ENCODE assay signal across 16 cellular contexts in genomic region chr9:3434594-3434993, GRCh38.
DNase-seq lines count a peak whose midpoint lies in the region; ATAC-seq and TF ChIP-seq lines count a peak whose summit lies in the region.
"Had no signal": no experiment of that assay in that cellular context is flagged by ENCODE, and none has a peak within 500 bp of the region (broad histone marks: within the 10 kb centered on the region; RNA-seq: fewer than 3 reads in every experiment).

No MANE protein-coding gene starts in this region.

- H4K20me1 ChIP-seq in smooth muscle cell (ENCODE audit: low read depth), result no peaks in the 10 kb centered on the region

- H3K4me1 ChIP-seq in smooth muscle cell (ENCODE audit: low read depth), result no peaks in the 10 kb centered on the region
- peaks cover 6% of the 10 kb centered on the region for H3K4me1 ChIP-seq in left ventricle myocardium inferior

- H3F3A ChIP-seq in smooth muscle cell (ENCODE audit: low read depth), result no peaks in the 10 kb centered on the region

- no peak overlapping the region for H3K4me3 ChIP-seq in fibroblast of villous mesenchyme (ENCODE audit: low read depth, low read length)
- no peak overlapping the region for H3K4me3 ChIP-seq in smooth muscle cell
- no peak overlapping the region for H3K4me3 ChIP-seq in left ventricle myocardium inferior
- H3K4me3 ChIP-seq: heart left ventricle, skin epidermis, suprapubic skin had no signal

- H3K79me2 ChIP-seq in smooth muscle cell (ENCODE audit: low read depth), result peaks cover 4% of the 10 kb centered on the region

- no peak overlapping the region for H3K27ac Mint-ChIP-seq in T-helper 17 cell
- H3K27ac Mint-ChIP-seq: dendritic cell treated with granulocyte-macrophage colony-stimulating factor and Interleukin-4, amounts not matched to agents 40 ng/mL and 50 ng/mL, for 4 days; nephron progenitor cell had no signal

- ATAC-seq in T-helper 17 cell, result no peak

- H3K4me2 ChIP-seq in smooth muscle cell, result no peak overlapping the region

- peak; percentile 78 for DNase-seq in HCEC 1CT
- DNase-seq in T-helper 17 cell, result no peak
- peak; percentile 96 for DNase-seq in fibroblast of villous mesenchyme (ENCODE audit: low read depth)
- no peak for DNase-seq in smooth muscle cell (lab: John Stamatoyannopoulos, UW; ENCODE audit: unreplicated experiment)
- DNase-seq in left ventricle myocardium inferior, result no peak
- no peak for DNase-seq in substantia nigra (lab: John Stamatoyannopoulos, UW)
- no peak for DNase-seq in NCI-H1417 (lab: John Stamatoyannopoulos, UW)
- DNase-seq: activated CD4-positive, CD25-positive, alpha-beta regulatory T cell; COR-L47; heart left ventricle; left cardiac atrium; NCI-H1930; nephron progenitor cell had no signal

- 93% methylated on average over 1 of the region's 1 CpG for WGBS in smooth muscle cell (ENCODE audit: low lambda C conversion rate)

- intact Hi-C loops in left ventricle myocardium inferior (cut with micrococcal nuclease), result no loop called here

- H3K36me3 Mint-ChIP-seq in T-helper 17 cell (ENCODE audit: low read depth), result peaks cover 5% of the 10 kb centered on the region

- H3K27me3 ChIP-seq in smooth muscle cell (ENCODE audit: low read depth) (no peaks in the 10 kb centered on the region), left ventricle myocardium inferior (ENCODE audit: low read depth) (no peaks in the 10 kb centered on the region)
- H3K27me3 ChIP-seq: heart left ventricle, suprapubic skin had no signal

- peak overlapping the region; percentile 58 for H3K4me3 Mint-ChIP-seq in T-helper 17 cell
- H3K4me3 Mint-ChIP-seq: dendritic cell treated with granulocyte-macrophage colony-stimulating factor and Interleukin-4, amounts not matched to agents 40 ng/mL and 50 ng/mL, for 4 days; nephron progenitor cell had no signal

- no peaks in the 10 kb centered on the region for H3K9me3 ChIP-seq in T-helper 17 cell (ENCODE audit: control insufficient read depth, low read length, poor library complexity, severe bottlenecking)
- H3K9me3 ChIP-seq in smooth muscle cell (replicated peaks; ENCODE audit: low read depth), result no peaks in the 10 kb centered on the region
- H3K9me3 ChIP-seq in left ventricle myocardium inferior (replicated peaks), result no peaks in the 10 kb centered on the region
- H3K9me3 ChIP-seq: heart left ventricle, suprapubic skin had no signal

- H3K4me1 Mint-ChIP-seq in T-helper 17 cell, result peaks cover 3% of the 10 kb centered on the region
- H3K4me1 Mint-ChIP-seq: nephron progenitor cell had no signal

- H3K27me3 Mint-ChIP-seq in T-helper 17 cell, result no peaks in the 10 kb centered on the region
- H3K27me3 Mint-ChIP-seq: dendritic cell treated with granulocyte-macrophage colony-stimulating factor and Interleukin-4, amounts not matched to agents 40 ng/mL and 50 ng/mL, for 4 days had no signal

- no peak overlapping the region for H2AFZ ChIP-seq in smooth muscle cell (ENCODE audit: low read depth)

- peak overlapping the region; percentile 19 for H3K27ac ChIP-seq in smooth muscle cell (ENCODE audit: low read depth)
- no peak overlapping the region for H3K27ac ChIP-seq in left ventricle myocardium inferior (replicated peaks)
- no peak overlapping the region for H3K27ac ChIP-seq in substantia nigra (ENCODE audit: low read depth, low read length, poor library complexity, severe bottlenecking)
- H3K27ac ChIP-seq: heart left ventricle, skin epidermis, suprapubic skin had no signal

- no peak for TF ChIP-seq CTCF in fibroblast of villous mesenchyme (IDR thresholded peaks at IDR 0.05; ENCODE audit: insufficient read depth, low read depth, low read length)
- TF ChIP-seq CTCF in smooth muscle cell (IDR thresholded peaks at IDR 0.05; ENCODE audit: borderline replicate concordance, insufficient read depth, poor library complexity, severe bottlenecking), result no peak
- TF ChIP-seq CTCF in left ventricle myocardium inferior (IDR thresholded peaks at IDR 0.05; ENCODE audit: borderline replicate concordance), result no peak

- H3K9ac ChIP-seq in smooth muscle cell (ENCODE audit: low read depth), result no peak overlapping the region

- H3K36me3 ChIP-seq in smooth muscle cell (ENCODE audit: low read depth) (no peaks in the 10 kb centered on the region), left ventricle myocardium inferior (no peaks in the 10 kb centered on the region)
- H3K36me3 ChIP-seq: heart left ventricle, suprapubic skin had no signal

Comparison
In these comparisons a context has a peak if more than half of its experiments do, and no peak if none do; other contexts are left out.
1. DNase-seq: peak in HCEC 1CT (single experiment) and fibroblast of villous mesenchyme (single experiment); none in T-helper 17 cell (0 of 3), smooth muscle cell (single experiment), left ventricle myocardium inferior (single experiment), substantia nigra (0 of 49) and NCI-H1417 (0 of 3).